In genomic region chr9:31304576-31304975, GRCh38 we compare ENCODE assay signal across 17 cellular contexts.
DNase-seq lines count a peak whose midpoint lies in the region; ATAC-seq and TF ChIP-seq lines count a peak whose summit lies in the region.
"Had no signal": no experiment of that assay in that cellular context is flagged by ENCODE, and none has a peak within 500 bp of the region (broad histone marks: within the 10 kb centered on the region; RNA-seq: fewer than 3 reads in every experiment).

No MANE protein-coding gene starts in this region.

- H3K4me1 Mint-ChIP-seq in chondrocyte (ENCODE audit: low read depth) (peaks cover 9% of the 10 kb centered on the region), natural killer cell (peaks cover 5 to 13% of the 10 kb centered on the region in 2 donors)

- H3K36me3 Mint-ChIP-seq in chondrocyte (ENCODE audit: low read depth) (no peaks in the 10 kb centered on the region), natural killer cell (no peaks in the 10 kb centered on the region)
- H3K36me3 Mint-ChIP-seq: CD4-positive, CD25-positive, alpha-beta regulatory T cell had no signal

- H3K9me3 ChIP-seq in mucosa of descending colon = no peaks in the 10 kb centered on the region
- H3K9me3 ChIP-seq: neutrophil had no signal

- H3K4me3 Mint-ChIP-seq in chondrocyte (ENCODE audit: unreplicated experiment) = no peak overlapping the region
- H3K4me3 Mint-ChIP-seq in natural killer cell = no peak overlapping the region
- H3K4me3 Mint-ChIP-seq: activated naive CD4-positive, alpha-beta T cell treated with anti-CD3 and anti-CD28 coated beads, Interleukin-2, amount 50 U/mL, for 24 hours; CD4-positive, CD25-positive, alpha-beta regulatory T cell had no signal

- H3K9me3 Mint-ChIP-seq in chondrocyte (ENCODE audit: low read depth) (peaks cover 7% of the 10 kb centered on the region), natural killer cell (peaks cover 0 to 4% of the 10 kb centered on the region in 2 donors)
- H3K9me3 Mint-ChIP-seq: activated naive CD4-positive, alpha-beta T cell treated with anti-CD3 and anti-CD28 coated beads, Interleukin-2, amount 50 U/mL, for 24 hours had no signal

- no peaks in the 10 kb centered on the region for H3K27me3 ChIP-seq in BJ (ENCODE audit: control insufficient read depth, insufficient read depth, low read length)
- H3K27me3 ChIP-seq: neutrophil had no signal

- H3K27me3 Mint-ChIP-seq in chondrocyte (ENCODE audit: low read depth) (no peaks in the 10 kb centered on the region), natural killer cell (ENCODE audit: low read depth in 2 of 2) (no peaks in the 10 kb centered on the region)
- H3K27me3 Mint-ChIP-seq: activated naive CD4-positive, alpha-beta T cell treated with anti-CD3 and anti-CD28 coated beads, Interleukin-2, amount 50 U/mL, for 24 hours; CD4-positive, CD25-positive, alpha-beta regulatory T cell had no signal

- H3K27ac Mint-ChIP-seq in chondrocyte (ENCODE audit: unreplicated experiment) (peak overlapping the region; percentile 32), natural killer cell (no peak overlapping the region)
- H3K27ac Mint-ChIP-seq: activated naive CD4-positive, alpha-beta T cell treated with anti-CD3 and anti-CD28 coated beads, Interleukin-2, amount 50 U/mL, for 24 hours had no signal

- TF ChIP-seq CTCF in BJ (IDR thresholded peaks at IDR 0.05; ENCODE audit: insufficient read depth, low read depth, low read length) (no peak), chondrocyte (IDR thresholded peaks at IDR 0.05) (no peak), mucosa of descending colon (IDR thresholded peaks at IDR 0.05) (no peak), natural killer cell (IDR thresholded peaks at IDR 0.05) (no peak)

- H3K36me3 ChIP-seq in BJ (ENCODE audit: control insufficient read depth, insufficient read depth, low read length) (no peaks in the 10 kb centered on the region), mucosa of descending colon (ENCODE audit: low read depth) (no peaks in the 10 kb centered on the region)
- H3K36me3 ChIP-seq: neutrophil had no signal

- DNase-seq in BJ (ENCODE audit: low read depth) = peak; percentile 26
- DNase-seq in NCI-H146 treated with DMSO at 0.1 percent for 48 hours (lab: John Stamatoyannopoulos, UW; ENCODE audit: unreplicated experiment) = peak; percentile 85
- DNase-seq in chondrocyte (ENCODE audit: low spot score) = no peak
- peak; percentile 74 to 92 for DNase-seq in lung microvascular endothelial cell (ENCODE audit: low read depth in 2 of 2)
- DNase-seq in mucosa of descending colon = no peak
- DNase-seq in MV-4-11 (lab: John Stamatoyannopoulos, UW) = no peak
- DNase-seq in natural killer cell = no peak
- DNase-seq: activated CD4-positive, alpha-beta T cell treated with anti-CD3 and anti-CD28 coated beads, Interleukin-2, amount 50 U/mL, for 48 hours; GOT3; islet precursor cell; Karpas-422; NCI-H526 treated with DMSO at 0.1 percent for 48 hours; T-helper 1 cell had no signal

- no peaks in the 10 kb centered on the region for H3K4me1 ChIP-seq in mucosa of descending colon (ENCODE audit: low read depth)

- CTCF ChIA-PET in BJ (lab: Yijun Ruan, JAX) = no interaction called here

- no peak for ATAC-seq in mucosa of descending colon
- no peak for ATAC-seq in natural killer cell
- ATAC-seq in GM18907 (IDR thresholded peaks at IDR 0.05; ENCODE audit: unreplicated experiment) = no peak

- H3K4me3 ChIP-seq in BJ (ENCODE audit: low read depth, low read length) (no peak overlapping the region), mucosa of descending colon (no peak overlapping the region)

- intact Hi-C loops in mucosa of descending colon (cut with DNase I, micrococcal nuclease) = no loop called here
- intact Hi-C loops in natural killer cell (cut with micrococcal nuclease) = no loop called here

- POLR2A ChIA-PET in BJ (lab: Charles Lee) = no interaction called here

Comparison
In these comparisons a context has a peak if more than half of its experiments do, and no peak if none do; other contexts are left out.
1. DNase-seq: peak in BJ (single experiment), NCI-H146 treated with DMSO at 0.1 percent for 48 hours (single experiment) and lung microvascular endothelial cell (2 of 2); none in chondrocyte (single experiment), mucosa of descending colon (0 of 3), MV-4-11 (single experiment) and natural killer cell (single experiment).